In genomic region chr22:21000215-21000986, GRCh38 we compare ENCODE assay signal across 8 cellular contexts. TPM values are rescaled to one million over a fixed set of nuclear protein-coding genes. Genes with fewer than 3 reads are reported as not detected.
A peak's percentile ranks its signal among the peaks of the same experiment; 100 is the strongest.
DNase-seq lines count a peak whose midpoint lies in the region; ATAC-seq, FAIRE-seq and TF ChIP-seq lines count a peak whose summit lies in the region.

No MANE protein-coding gene starts in this region.

- no peak overlapping the region for H2BK20ac ChIP-seq in H9 (ENCODE audit: low read depth, low read length, poor library complexity, severe bottlenecking)

- no peak overlapping the region for H2BK15ac ChIP-seq in H9 (ENCODE audit: low read depth, low read length)

- H3K56ac ChIP-seq in H9 (ENCODE audit: insufficient read length, low read depth, low read length): no peak overlapping the region

- H3K79me1 ChIP-seq in H9 (ENCODE audit: insufficient read depth, low read depth, low read length, poor library complexity, severe bottlenecking): no peaks in the 10 kb centered on the region

- peak overlapping the region; percentile 88 to 92 for H3K4me3 Mint-ChIP-seq in H9

- H2BK12ac ChIP-seq in H9 (ENCODE audit: insufficient read length, low read depth, low read length): no peak overlapping the region

- no peak overlapping the region; a peak in 1 of 7 replicates for H3K27ac Mint-ChIP-seq in H9

- no peak for DNase-seq in H9
- DNase-seq in fibroblast of peridontal ligament (ENCODE audit: extremely low read depth): peak; percentile 18
- no peak for DNase-seq in frontal cortex (ENCODE audit: low spot score in 2 of 2)
- no peak for DNase-seq in RPMI8226
- DNase-seq in NK-92 (lab: John Stamatoyannopoulos, UW; ENCODE audit: unreplicated experiment): no peak

- no peaks in the 10 kb centered on the region for H3K27me3 ChIP-seq in H9 (ENCODE audit: insufficient read depth, low read length)
- no peaks in the 10 kb centered on the region for H3K27me3 ChIP-seq in SU-DHL-6 (ENCODE audit: low read length)
- H3K27me3 ChIP-seq in skeletal muscle tissue (ENCODE audit: control insufficient read depth in 3 of 3, insufficient read depth in 3 of 3, low read length in 3 of 3): no peaks in the 10 kb centered on the region

- H4K8ac ChIP-seq in H9 (replicated peaks; ENCODE audit: insufficient read length, low read depth, low read length): no peak overlapping the region

- H3K4me2 ChIP-seq in H9 (ENCODE audit: insufficient read depth, insufficient read length, low read length): peak overlapping the region; percentile 57
- peak overlapping the region; percentile 90 for H3K4me2 ChIP-seq in SU-DHL-6 (ENCODE audit: low read depth, low read length, poor library complexity, severe bottlenecking)

- H4K20me1 ChIP-seq in H9 (ENCODE audit: control insufficient read depth, insufficient read depth, insufficient read length) (no peaks in the 10 kb centered on the region), SU-DHL-6 (ENCODE audit: low read depth, low read length) (no peaks in the 10 kb centered on the region)

- no peak for ATAC-seq in GM18870 (IDR thresholded peaks at IDR 0.05; ENCODE audit: unreplicated experiment)

- peaks cover 11 to 17% of the 10 kb centered on the region in 2 experiments for H3K4me1 Mint-ChIP-seq in H9

- H3K27ac ChIP-seq in H9 (ENCODE audit: insufficient read length, low read depth, low read length): no peak overlapping the region
- H3K27ac ChIP-seq in SU-DHL-6 (ENCODE audit: low read depth, low read length): peak overlapping the region; percentile 95
- peak overlapping the region; percentile 98 for H3K27ac ChIP-seq in skeletal muscle tissue (ENCODE audit: low read depth, low read length)

- peak overlapping the region; percentile 48 for H3K9ac ChIP-seq in H9 (ENCODE audit: extremely low read depth, insufficient read length, low read length)
- H3K9ac ChIP-seq in SU-DHL-6 (ENCODE audit: low read length): peak overlapping the region; percentile 95
- peak overlapping the region; percentile 95 to 96 (median 95) for H3K9ac ChIP-seq in skeletal muscle tissue (ENCODE audit: low read depth in 1 of 3, low read length in 3 of 3)

- peaks cover 11% of the 10 kb centered on the region for H3K23me2 ChIP-seq in H9 (ENCODE audit: insufficient read length, low read depth, low read length, poor library complexity, severe bottlenecking)

- no peak for TF ChIP-seq CTCF in H9 (conservative IDR thresholded peaks at IDR 0.05)
- no peak for TF ChIP-seq CTCF in SU-DHL-6 (IDR thresholded peaks at IDR 0.05; ENCODE audit: insufficient read depth, low read length, poor library complexity, severe bottlenecking)

- no peaks in the 10 kb centered on the region for H3K9me3 ChIP-seq in H9 (ENCODE audit: control insufficient read depth, low read depth, low read length)
- H3K9me3 ChIP-seq in SU-DHL-6 (ENCODE audit: insufficient read depth, low read length): no peaks in the 10 kb centered on the region
- H3K9me3 ChIP-seq in skeletal muscle tissue (ENCODE audit: control insufficient read depth in 3 of 3, low read length in 3 of 3): no peaks in the 10 kb centered on the region

- no peak overlapping the region for H4K5ac ChIP-seq in H9 (ENCODE audit: insufficient read length, low read depth, low read length)

- H3K79me2 ChIP-seq in H9 (ENCODE audit: insufficient read depth, low read length) (no peaks in the 10 kb centered on the region), SU-DHL-6 (ENCODE audit: insufficient read depth, low read length) (peaks cover 8% of the 10 kb centered on the region)

- no peaks in the 10 kb centered on the region for H3K9me3 Mint-ChIP-seq in H9

- FAIRE-seq in frontal cortex (lab: Jason Lieb, UNC): no peak

- H3K4me1 ChIP-seq in H9 (ENCODE audit: insufficient read depth, low read length) (no peaks in the 10 kb centered on the region; the same call in 1 of the 2 replicates), skeletal muscle tissue (ENCODE audit: control insufficient read depth in 3 of 3, insufficient read depth in 3 of 3, low read length in 3 of 3) (peaks cover 30 to 46% (median 37%) of the 10 kb centered on the region in 3 donors)

- no CpG with 5 or more reads among the region's 21 CpGs for WGBS in H9 (ENCODE audit: extremely low coverage, insufficient read length, low lambda C conversion rate)

- no peaks in the 10 kb centered on the region for H3K9me2 ChIP-seq in SU-DHL-6 (replicated peaks; ENCODE audit: insufficient read depth, low read length)

- H2AK5ac ChIP-seq in H9 (ENCODE audit: insufficient read length, low read length): no peak overlapping the region

- peaks cover 0 to 12% (median 1%) of the 10 kb centered on the region in 3 experiments; a peak in 5 of 7 replicates for H3K36me3 Mint-ChIP-seq in H9 (ENCODE audit: insufficient read depth in 1 of 3, low read depth in 3 of 3)

- H2BK5ac ChIP-seq in H9 (ENCODE audit: insufficient read length, low read length): no peak overlapping the region

- H2BK120ac ChIP-seq in H9 (ENCODE audit: low read depth, low read length, poor library complexity, severe bottlenecking): no peak overlapping the region

- no peaks in the 10 kb centered on the region for H3F3A ChIP-seq in SU-DHL-6 (ENCODE audit: insufficient read depth)

- no peak overlapping the region for H4K91ac ChIP-seq in H9 (ENCODE audit: insufficient read length, low read depth, low read length)

- H3K36me3 ChIP-seq in SU-DHL-6 (ENCODE audit: low read length) (no peaks in the 10 kb centered on the region), skeletal muscle tissue (ENCODE audit: control insufficient read depth in 3 of 3, insufficient read depth in 3 of 3, low read length in 3 of 3) (peaks cover 38 to 41% (median 39%) of the 10 kb centered on the region in 3 donors)

- H3K4ac ChIP-seq in H9 (ENCODE audit: low read depth, low read length): no peak overlapping the region

- H3K14ac ChIP-seq in H9 (ENCODE audit: insufficient read depth, low read length): no peak overlapping the region

- no peak overlapping the region for H3T11ph ChIP-seq in H9 (ENCODE audit: low read length)

- H3K18ac ChIP-seq in H9 (ENCODE audit: insufficient read length, low read depth, low read length): no peak overlapping the region

- no peak overlapping the region for H3K23ac ChIP-seq in H9 (ENCODE audit: insufficient read length, low read depth, low read length)

- H3K27me3 Mint-ChIP-seq in H9 (ENCODE audit: low read depth): no peaks in the 10 kb centered on the region

- H2AFZ ChIP-seq in H9 (ENCODE audit: low read length) (no peak overlapping the region), SU-DHL-6 (ENCODE audit: low read depth, low read length, severe bottlenecking) (no peak overlapping the region)

- H3K4me3 ChIP-seq in SU-DHL-6 (ENCODE audit: insufficient read depth, low read length, poor library complexity, severe bottlenecking): peak overlapping the region; percentile 89
- H3K4me3 ChIP-seq in skeletal muscle tissue (ENCODE audit: low read length in 3 of 3): peak overlapping the region; percentile 87 to 97 (median 94)

RNA-seq across cellular contexts. Expression of gene THAP7, which starts 1.5 kb away (rescaled TPM):
- total RNA-seq in H9 (2021): 23.3 and 24.6 TPM in 2 replicates
- 15.7 TPM for total RNA-seq in skeletal muscle tissue
- 22.0 TPM for total RNA-seq in frontal cortex

RNA-seq across cellular contexts. Expression of gene P2RX6, which starts 14.6 kb away (rescaled TPM):
- not detected in 2 replicates for total RNA-seq in H9 (2021)
- 11.0 TPM for total RNA-seq in skeletal muscle tissue
- 0.41 TPM for total RNA-seq in frontal cortex

RNA-seq across cellular contexts. Expression of gene LZTR1, which starts 18.3 kb away (rescaled TPM):
- total RNA-seq in H9 (2021) (40.0 and 47.0 TPM in 2 replicates), skeletal muscle tissue (32.4 TPM), frontal cortex (37.5 TPM)

RNA-seq across cellular contexts. Expression of gene SLC7A4, which starts 32.0 kb away (rescaled TPM):
- total RNA-seq in H9 (2021): 0.09 and 0.22 TPM in 2 replicates
- total RNA-seq in skeletal muscle tissue: 1.6 TPM
- total RNA-seq in frontal cortex: 2.0 TPM

RNA-seq across cellular contexts. Expression of gene AIFM3, which starts 33.3 kb away (rescaled TPM):
- 1.9 and 2.3 TPM in 2 replicates for total RNA-seq in H9 (2021)
- under 0.01 TPM for total RNA-seq in skeletal muscle tissue
- total RNA-seq in frontal cortex: 4.5 TPM
